ENCODE assay signal across 8 cellular contexts in the genomic region with DNA sequence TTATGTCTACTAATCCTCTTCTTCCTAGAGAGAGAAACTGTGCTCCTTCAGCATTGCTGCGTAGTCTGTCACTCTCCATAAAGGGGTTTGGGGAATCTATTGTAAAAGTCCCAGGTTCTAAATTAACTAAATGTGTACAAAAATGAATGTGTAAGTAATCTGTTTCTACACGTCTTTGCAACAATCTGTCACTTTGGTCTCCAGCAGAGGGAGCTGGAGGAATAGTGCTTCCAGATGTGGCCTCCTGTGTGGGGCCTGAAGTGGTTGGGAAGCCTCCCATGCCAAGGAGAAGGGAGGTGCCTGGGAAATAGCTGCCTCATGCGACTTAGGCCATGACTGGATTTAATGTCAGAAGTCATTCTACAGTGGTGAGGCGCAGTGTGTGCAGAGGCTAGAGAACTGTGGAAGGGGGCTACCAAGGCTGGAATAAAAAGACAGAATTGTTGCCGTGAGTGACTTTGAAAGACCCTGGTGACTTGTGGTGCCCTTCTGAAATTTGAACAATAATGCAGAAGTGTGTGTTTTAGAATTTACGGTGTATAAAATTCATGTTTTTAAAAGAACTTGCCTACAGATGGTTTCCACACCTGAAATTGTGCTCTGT. TPM values are rescaled to one million over a fixed set of nuclear protein-coding genes. Genes with fewer than 3 reads are reported as not detected.
DNase-seq lines count a peak whose midpoint lies in the region; ATAC-seq, FAIRE-seq and TF ChIP-seq lines count a peak whose summit lies in the region.
"Not testable (repeated sequence)": the region's sequence is repeated elsewhere in the genome, so short reads cannot be mapped to it uniquely, and the experiment has no call there.

No MANE protein-coding gene starts in this region.

- TF ChIP-seq EP300 in neural cell (conservative IDR thresholded peaks at IDR 0.05; ENCODE audit: poor library complexity, severe bottlenecking); upper lobe of left lung (IDR thresholded peaks at IDR 0.05): not testable (repeated sequence)

- not testable (repeated sequence) for H3K27me3 ChIP-seq in WERI-Rb-1 (ENCODE audit: insufficient read depth, low read depth, severe bottlenecking); bronchial epithelial cell (ENCODE audit: control insufficient read depth, insufficient read depth, low read length); heart right ventricle; neural cell (ENCODE audit: insufficient read depth, low read depth, low read length); upper lobe of left lung

- not testable (repeated sequence) for H3K9me3 ChIP-seq in WERI-Rb-1 (ENCODE audit: severe bottlenecking); heart right ventricle; neural cell (ENCODE audit: low read length); upper lobe of left lung

- H3K4me3 ChIP-seq in WERI-Rb-1 (ENCODE audit: low read depth, low read length); bronchial epithelial cell (ENCODE audit: low read depth, low read length); heart right ventricle; neural cell (ENCODE audit: low read length); upper lobe of left lung: not testable (repeated sequence)

- WGBS in heart right ventricle, 2 donors: 65 to 67% methylated on average over 5 of the region's 6 CpGs
- 58 to 65% methylated on average over 5 of the region's 6 CpGs for WGBS in upper lobe of left lung, 2 donors

- DNase-seq in NCI-H69 (lab: John Stamatoyannopoulos, UW) (peak; percentile 20), WERI-Rb-1 (peak; percentile 40)
- DNase-seq in bronchial epithelial cell (ENCODE audit: low read depth); heart right ventricle; upper lobe of left lung: not testable (repeated sequence)

- not testable (repeated sequence) for H3K4me1 ChIP-seq in heart right ventricle, upper lobe of left lung

- TF ChIP-seq CTCF in GM12873 (IDR thresholded peaks at IDR 0.05; ENCODE audit: insufficient read depth, low read depth, low read length, missing control alignments): peak; percentile 7
- not testable (repeated sequence) for TF ChIP-seq CTCF in WERI-Rb-1 (IDR thresholded peaks at IDR 0.05; ENCODE audit: low read depth, low read length)
- peak; percentile 7 for TF ChIP-seq CTCF in bronchial epithelial cell (IDR thresholded peaks at IDR 0.05; ENCODE audit: insufficient read depth, low read length, severe bottlenecking)
- peak in 7 of 9 donors; percentile 28 to 57 (median 45) for TF ChIP-seq CTCF in heart right ventricle (IDR thresholded peaks at IDR 0.05)
- peak; percentile 60 for TF ChIP-seq CTCF in neural cell (IDR thresholded peaks at IDR 0.05; ENCODE audit: poor library complexity, severe bottlenecking)
- TF ChIP-seq CTCF in upper lobe of left lung (IDR thresholded peaks at IDR 0.05): peak in 3 of 6 experiments; percentile 20 to 25 (median 23)

- ATAC-seq in HG03108 (IDR thresholded peaks at IDR 0.05; ENCODE audit: unreplicated experiment): peak; percentile 58
- ATAC-seq in heart right ventricle: peak in 7 of 8 donors; percentile 16 to 93 (median 76)
- peak; percentile 74 to 87 for ATAC-seq in upper lobe of left lung (ENCODE audit: low FRiP score in 2 of 2)

- intact Hi-C loops in heart right ventricle (cut with DNase I): loop anchor here in 1 of 10 donors (5.0 kb wide), 1 partner anchor 294 kb away; no protein-coding TSS in a partner anchor

- TF ChIP-seq RAD21 in neural cell (conservative IDR thresholded peaks at IDR 0.05): peak; percentile 52

- not testable (repeated sequence) for H3K9me2 ChIP-seq in neural cell (ENCODE audit: insufficient read depth, low read length)

- not testable (repeated sequence) for FAIRE-seq in bronchial epithelial cell (lab: Jason Lieb, UNC)

- H3K27ac ChIP-seq in WERI-Rb-1; heart right ventricle; neural cell (ENCODE audit: low read length); upper lobe of left lung: not testable (repeated sequence)

- not testable (repeated sequence) for H3K79me2 ChIP-seq in neural cell (replicated peaks; ENCODE audit: insufficient read depth, low read length)

- H2AFZ ChIP-seq in neural cell (ENCODE audit: low read depth, low read length): not testable (repeated sequence)

- TF ChIP-seq POLR2A in upper lobe of left lung (IDR thresholded peaks at IDR 0.05): not testable (repeated sequence)

- H3K9ac ChIP-seq in neural cell (ENCODE audit: low read length): not testable (repeated sequence)

- not testable (repeated sequence) for H3F3A ChIP-seq in neural cell (ENCODE audit: insufficient read depth, low read length, poor library complexity, severe bottlenecking)

- H3K4me2 ChIP-seq in neural cell (ENCODE audit: low read length): not testable (repeated sequence)

- H4K20me1 ChIP-seq in neural cell (ENCODE audit: insufficient read depth): not testable (repeated sequence)

- H3K36me3 ChIP-seq in WERI-Rb-1; bronchial epithelial cell (ENCODE audit: control insufficient read depth, insufficient read depth, low read length); heart right ventricle; neural cell (ENCODE audit: insufficient read depth, low read length); upper lobe of left lung: not testable (repeated sequence)

TF ChIP-seq in neural cell, 6 proteins besides CTCF, POLR2A, EP300 and RAD21:
- TF ChIP-seq SMC3 (conservative IDR thresholded peaks at IDR 0.05; ENCODE audit: poor library complexity): peak; percentile 72

RNA-seq across cellular contexts. Expression of a gene that starts 54.5 kb away (rescaled TPM):
- total RNA-seq in bronchial epithelial cell: 41.6 and 55.8 TPM in 2 replicates
- 10 to 100 TPM; 22.0 to 35.0 (median 25.9) TPM for total RNA-seq in heart right ventricle
- polyA plus RNA-seq in heart right ventricle: 10 to 100 TPM in 1 of 2 donors, 1 to 10 TPM in 1; 7.1 to 19.9 TPM
- 19.1 and 26.0 TPM in 2 replicates for polyA plus RNA-seq in neural cell
- 59.2 and 59.6 TPM in 2 replicates for polyA minus RNA-seq in neural cell
- 100 to 1,000 TPM in 3 of 6 donors, 10 to 100 TPM in 3; 53.1 to 183 (median 93.5) TPM for total RNA-seq in upper lobe of left lung
